ENCODE assay signal across 8 cellular contexts in the genomic region with DNA sequence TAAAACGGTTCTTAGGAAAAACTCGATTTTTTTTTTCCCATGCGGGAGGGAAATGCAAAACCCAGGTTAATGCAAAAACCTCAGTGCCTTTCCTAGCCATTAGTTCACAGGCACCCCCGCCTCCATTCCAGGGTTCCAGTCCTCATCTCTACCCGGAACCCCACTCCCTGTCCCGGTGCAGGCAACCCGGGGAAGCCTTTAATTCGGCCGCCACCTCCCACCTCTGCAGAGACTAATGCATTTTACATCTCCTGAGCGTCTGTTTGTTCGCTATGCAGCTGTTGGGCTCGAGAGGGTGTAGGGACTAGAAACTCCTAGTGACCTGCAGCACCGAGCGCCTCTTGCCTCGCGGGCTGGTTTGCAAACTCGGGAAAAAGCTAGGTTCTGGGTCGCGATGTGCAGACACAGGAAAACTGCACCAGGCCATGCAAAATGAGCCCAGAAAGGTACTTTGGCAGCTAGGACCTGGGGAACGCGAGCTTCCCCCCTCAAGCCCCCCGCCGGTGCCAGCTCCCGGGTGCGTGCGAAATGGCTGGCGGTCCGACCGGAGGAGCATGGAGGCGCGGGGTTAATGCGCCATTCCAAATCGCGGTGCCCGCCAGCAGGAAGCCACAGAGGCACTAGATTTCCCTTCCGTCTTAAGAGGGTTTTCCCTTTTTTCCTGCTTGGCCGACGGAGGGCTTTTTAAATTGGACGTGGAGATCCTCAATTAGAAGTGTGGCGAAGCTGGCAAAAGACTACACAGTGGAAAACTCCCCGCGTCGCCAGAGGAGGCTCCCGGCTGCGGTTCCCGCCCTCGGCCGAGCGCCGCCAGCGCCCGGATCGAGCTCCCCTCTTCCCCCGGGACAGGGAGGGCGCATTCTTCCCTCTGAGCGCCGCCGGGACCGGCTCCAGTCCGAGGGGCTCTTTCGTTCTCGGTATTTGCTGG. TPM values are rescaled to one million over a fixed set of nuclear protein-coding genes. Genes with fewer than 3 reads are reported as not detected.
A peak's percentile ranks its signal among the peaks of the same experiment; 100 is the strongest.
DNase-seq lines count a peak whose midpoint lies in the region; ATAC-seq, FAIRE-seq and TF ChIP-seq lines count a peak whose summit lies in the region.

No MANE protein-coding gene starts in this region.

- no peak overlapping the region for H3K27ac ChIP-seq in brain microvascular endothelial cell
- no peak overlapping the region for H3K27ac ChIP-seq in kidney (ENCODE audit: low read depth in 2 of 2, low read length in 2 of 2)
- no peak overlapping the region for H3K27ac ChIP-seq in testis

- peaks cover 0 to 23% of the 10 kb centered on the region in 2 donors for H3K4me1 ChIP-seq in kidney (ENCODE audit: control insufficient read depth in 1 of 2, insufficient read depth in 1 of 2, low read depth in 1 of 2, low read length in 2 of 2)
- H3K4me1 ChIP-seq in testis = peaks cover 13% of the 10 kb centered on the region

- H3K9me3 Mint-ChIP-seq in activated CD4-positive, alpha-beta T cell treated with anti-CD3 and anti-CD28 coated beads for 36 hours (ENCODE audit: low read depth) = no peaks in the 10 kb centered on the region

- no peak for ATAC-seq in activated CD4-positive, alpha-beta T cell treated with anti-CD3 and anti-CD28 coated beads for 36 hours
- ATAC-seq in GM21526 (IDR thresholded peaks at IDR 0.05; ENCODE audit: low FRiP score, unreplicated experiment) = no peak

- no peaks in the 10 kb centered on the region for H3K9me3 ChIP-seq in kidney (ENCODE audit: control insufficient read depth in 1 of 2, low read length in 2 of 2)
- no peaks in the 10 kb centered on the region for H3K9me3 ChIP-seq in testis

- WGBS in testis, 2 donors = 4 to 6% methylated on average over 42 to 62 of the region's 62 CpGs

- H3K36me3 Mint-ChIP-seq in activated CD4-positive, alpha-beta T cell treated with anti-CD3 and anti-CD28 coated beads for 36 hours (ENCODE audit: low read depth) = no peaks in the 10 kb centered on the region

- H3K9ac ChIP-seq in kidney (ENCODE audit: low read length in 2 of 2) = no peak overlapping the region

- no peak for TF ChIP-seq POLR2A in testis (IDR thresholded peaks at IDR 0.05)

- peaks cover 28% of the 10 kb centered on the region for H3K4me1 Mint-ChIP-seq in activated CD4-positive, alpha-beta T cell treated with anti-CD3 and anti-CD28 coated beads for 36 hours

- H3K36me3 ChIP-seq in brain microvascular endothelial cell (replicated peaks) (no peaks in the 10 kb centered on the region), kidney (ENCODE audit: control insufficient read depth in 1 of 2, insufficient read depth in 2 of 2, low read length in 2 of 2) (no peaks in the 10 kb centered on the region), testis (ENCODE audit: low read depth, missing control alignments) (no peaks in the 10 kb centered on the region)

- CTCF ChIA-PET in activated CD4-positive, alpha-beta T cell treated with anti-CD3 and anti-CD28 coated beads for 36 hours (lab: Charles Lee) = interaction anchor here (0.7 to 2.9 kb wide), 6 partner anchors 10 to 423 kb away, joined by 3 to 25 read pairs (median 4); no protein-coding TSS in a partner anchor

- in situ Hi-C loops in brain microvascular endothelial cell (cut with HindIII; ENCODE audit: low pct_ligation_motif_present, low sequenced_read_pairs) = loop anchor here (25.0 kb wide), 1 partner anchor 351 kb away; no protein-coding TSS in a partner anchor

- peak; percentile 15 for DNase-seq in activated CD4-positive, alpha-beta T cell treated with anti-CD3 and anti-CD28 coated beads for 36 hours
- DNase-seq in activated CD4-positive, alpha-beta T cell treated with anti-CD3 and anti-CD28 coated beads, Interleukin-2, amount 50 U/mL, for 1 hour = no peak
- DNase-seq in brain microvascular endothelial cell (no peak), kidney (peak; percentile 82), testis (no peak), T-helper 2 cell (no peak)
- no peak for DNase-seq in stimulated activated CD4-positive, alpha-beta T cell treated with anti-CD3 and anti-CD28 coated beads, Interleukin-2, amount 100 ng/mL, for 48 hours

- H3K4me3 ChIP-seq in brain microvascular endothelial cell (ENCODE audit: low read depth, low read length) (peak overlapping the region; percentile 69), kidney (ENCODE audit: low read length in 2 of 2) (peak overlapping the region; percentile 6 to 56), testis (peak overlapping the region; percentile 36 to 64)

- no peak for FAIRE-seq in kidney (lab: Jason Lieb, UNC)

- POLR2A ChIA-PET in activated CD4-positive, alpha-beta T cell treated with anti-CD3 and anti-CD28 coated beads for 36 hours (lab: Charles Lee) = no interaction called here

- peaks cover 74% of the 10 kb centered on the region for H3K27me3 Mint-ChIP-seq in activated CD4-positive, alpha-beta T cell treated with anti-CD3 and anti-CD28 coated beads for 36 hours

- peak overlapping the region; percentile 55 for H3K4me3 Mint-ChIP-seq in activated CD4-positive, alpha-beta T cell treated with anti-CD3 and anti-CD28 coated beads for 36 hours

- TF ChIP-seq CTCF in brain microvascular endothelial cell (IDR thresholded peaks at IDR 0.05; ENCODE audit: low read depth, low read length, missing control alignments) (peak; percentile 21), kidney (IDR thresholded peaks at IDR 0.05; ENCODE audit: borderline replicate concordance, extremely low read depth, insufficient read depth) (no peak), testis (IDR thresholded peaks at IDR 0.05) (no peak)

- intact Hi-C loops in activated CD4-positive, alpha-beta T cell treated with anti-CD3 and anti-CD28 coated beads for 36 hours (cut with DNase I, micrococcal nuclease) = loop anchor here (1.0 to 5.0 kb wide), 4 partner anchors 357 to 424 kb away; a partner anchor contains a TSS
- intact Hi-C loops in kidney (cut with DNase I) (loop anchor here (5.0 kb wide), 1 partner anchor 351 kb away; no protein-coding TSS in a partner anchor), testis (cut with DNase I; ENCODE audit: low total_unique reads) (loop anchor here (5.0 kb wide), 1 partner anchor 356 kb away; no protein-coding TSS in a partner anchor)

- H3K27me3 ChIP-seq in brain microvascular endothelial cell (replicated peaks) = peaks cover 18% of the 10 kb centered on the region
- no peaks in the 10 kb centered on the region for H3K27me3 ChIP-seq in testis

- H3K27ac Mint-ChIP-seq in activated CD4-positive, alpha-beta T cell treated with anti-CD3 and anti-CD28 coated beads for 36 hours = no peak overlapping the region

RNA-seq across cellular contexts. Expression of a gene that starts 3.4 kb away (rescaled TPM):
- not detected for total RNA-seq in activated CD4-positive, alpha-beta T cell treated with anti-CD3 and anti-CD28 coated beads for 36 hours
- total RNA-seq in kidney = 0.88 TPM
- 0.34 TPM for polyA plus RNA-seq in kidney (ENCODE audit: insufficient read depth, low read depth, low replicate concordance)
- total RNA-seq in testis = under 1 TPM; 0.37 to 0.71 TPM
- 0.49 TPM for polyA plus RNA-seq in testis (ENCODE audit: insufficient read depth, low read depth, low replicate concordance)

Comparison
In these comparisons a context has a peak if more than half of its experiments do, and no peak if none do; other contexts are left out.
1. DNase-seq: peak in activated CD4-positive, alpha-beta T cell treated with anti-CD3 and anti-CD28 coated beads for 36 hours (single experiment) and kidney (single experiment); none in activated CD4-positive, alpha-beta T cell treated with anti-CD3 and anti-CD28 coated beads, Interleukin-2, amount 50 U/mL, for 1 hour (single experiment), brain microvascular endothelial cell (single experiment), testis (single experiment), stimulated activated CD4-positive, alpha-beta T cell treated with anti-CD3 and anti-CD28 coated beads, Interleukin-2, amount 100 ng/mL, for 48 hours (0 of 2) and T-helper 2 cell (0 of 5).
2. Peak in every context shown above with its lines, with median percentiles within 50 percentile points of each other: H3K4me3 ChIP-seq.